ENCODE assay signal across 22 cellular contexts in the genomic region with DNA sequence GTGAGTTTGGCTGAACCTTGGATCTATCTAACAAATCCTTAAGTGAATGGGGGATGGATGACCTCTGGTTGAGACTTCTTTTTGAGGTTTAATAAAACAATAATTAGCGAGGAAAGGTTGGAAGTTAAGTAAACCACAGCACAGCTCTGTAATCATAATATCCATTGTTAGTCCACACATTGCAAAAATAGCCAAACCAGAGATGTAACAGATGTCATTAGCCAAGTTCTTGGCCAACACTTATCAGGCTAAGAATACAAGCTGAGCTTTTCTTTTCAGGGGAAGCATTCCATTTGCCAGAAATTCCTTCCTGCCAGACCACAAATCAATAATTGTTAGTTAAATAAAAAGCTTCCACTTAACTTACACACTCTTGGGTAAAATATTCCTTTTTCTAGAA. TPM values are rescaled to one million over a fixed set of nuclear protein-coding genes. Genes with fewer than 3 reads are reported as not detected.
"Had no signal": no experiment of that assay in that cellular context is flagged by ENCODE, and none has a peak within 500 bp of the region (broad histone marks: within the 10 kb centered on the region; RNA-seq: fewer than 3 reads in every experiment).

No MANE protein-coding gene starts in this region.

- H3K36me3 ChIP-seq: thoracic aorta, upper lobe of left lung had no signal

- DNase-seq: activated CD4-positive, alpha-beta T cell treated with anti-CD3 and anti-CD28 coated beads, Interleukin-2, amount 50 U/mL, for 48 hours; activated gamma-delta T cell treated with Interleukin-2 at 50 U/mL for 16 hours; activated T-cell treated with anti-CD3 and anti-CD28 coated beads for 4 hours; SK-N-SH; stimulated activated CD4-positive, alpha-beta T cell treated with anti-CD3 and anti-CD28 coated beads, Interleukin-4, amount 100 ng/mL, for 24 hours; upper lobe of left lung had no signal

- H3K27me3 ChIP-seq: upper lobe of left lung had no signal

- FAIRE-seq: endometrium, TTC549 had no signal

- H3K9me3 ChIP-seq: SK-N-SH, thoracic aorta, upper lobe of left lung had no signal

- H3K4me1 ChIP-seq: upper lobe of left lung had no signal

- H3K27ac ChIP-seq: coronary artery, thoracic aorta, upper lobe of left lung had no signal

- H3K4me3 ChIP-seq: coronary artery, lung, smooth muscle cell, thoracic aorta, upper lobe of left lung had no signal

- H3K4me1 Mint-ChIP-seq: brain; central memory CD8-positive, alpha-beta T cell; neural crest cell; stimulated activated effector memory CD8-positive, alpha-beta T cell treated with anti-CD3 and anti-CD28 coated beads, Interleukin-12 subunit alpha, Interleukin-12 subunit beta, amount 100 ng/mL, for 72 hours had no signal

- H3K4me3 Mint-ChIP-seq: activated T-helper 1 cell treated with anti-CD3 and anti-CD28 coated beads, Interleukin-12 subunit alpha, Interleukin-12 subunit beta, Interleukin-2, Interleukin-4 antibody, amounts not matched to agents 30 ng/mL and 10 ng/mL and 1 ng/mL, durations not matched to agents 14 hours and 24 hours and 36 hours; brain; central memory CD8-positive, alpha-beta T cell; neural crest cell; stimulated activated effector memory CD8-positive, alpha-beta T cell treated with anti-CD3 and anti-CD28 coated beads, Interleukin-12 subunit alpha, Interleukin-12 subunit beta, amount 100 ng/mL, for 72 hours; T-helper 2 cell treated with Interferon-gamma antibody and Interleukin-4, amounts not matched to agents 5 μg/mL and 100 μg/mL, for 36 hours had no signal

- H3K4me2 ChIP-seq: SK-N-SH, smooth muscle cell had no signal

- H3K9ac ChIP-seq: SK-N-SH had no signal

- H3K27ac Mint-ChIP-seq: activated naive CD4-positive, alpha-beta T cell treated with anti-CD3 and anti-CD28 coated beads, Interleukin-2, amount 50 U/mL, for 72 hours; activated T-helper 1 cell treated with anti-CD3 and anti-CD28 coated beads, Interleukin-12 subunit alpha, Interleukin-12 subunit beta, Interleukin-2, Interleukin-4 antibody, amounts not matched to agents 30 ng/mL and 10 ng/mL and 1 ng/mL, durations not matched to agents 14 hours and 24 hours and 36 hours; brain; stimulated activated effector memory CD8-positive, alpha-beta T cell treated with anti-CD3 and anti-CD28 coated beads, Interleukin-12 subunit alpha, Interleukin-12 subunit beta, amount 100 ng/mL, for 72 hours; T-helper 2 cell treated with Interferon-gamma antibody and Interleukin-4, amounts not matched to agents 5 μg/mL and 100 μg/mL, for 36 hours had no signal

- H3K36me3 Mint-ChIP-seq: brain; stimulated activated effector memory CD8-positive, alpha-beta T cell treated with anti-CD3 and anti-CD28 coated beads, Interleukin-12 subunit alpha, Interleukin-12 subunit beta, amount 100 ng/mL, for 72 hours had no signal

- ATAC-seq: activated naive CD4-positive, alpha-beta T cell treated with anti-CD3 and anti-CD28 coated beads, Interleukin-2, amount 50 U/mL, for 72 hours; stimulated activated effector memory CD8-positive, alpha-beta T cell treated with anti-CD3 and anti-CD28 coated beads, Interleukin-12 subunit alpha, Interleukin-12 subunit beta, amount 100 ng/mL, for 72 hours had no signal

- H3K27me3 Mint-ChIP-seq: central memory CD8-positive, alpha-beta T cell had no signal

RNA-seq across cellular contexts. Expression of a gene that starts 59.1 kb away (rescaled TPM):
- total RNA-seq: activated naive CD4-positive, alpha-beta T cell treated with anti-CD3 and anti-CD28 coated beads, Interleukin-2, amount 50 U/mL, for 72 hours; activated T-helper 1 cell treated with anti-CD3 and anti-CD28 coated beads, Interleukin-12 subunit alpha, Interleukin-12 subunit beta, Interleukin-2, Interleukin-4 antibody, amounts not matched to agents 30 ng/mL and 10 ng/mL and 1 ng/mL, durations not matched to agents 14 hours and 24 hours and 36 hours; fibroblast of villous mesenchyme; neural crest cell; posterior vena cava; smooth muscle cell had no signal
- polyA plus RNA-seq: esophagus, smooth muscle cell had no signal
